ENCODE assay signal across 19 cellular contexts in genomic region chr12:127025545-127025944, GRCh38.
A peak's percentile ranks its signal among the peaks of the same experiment; 100 is the strongest.
DNase-seq lines count a peak whose midpoint lies in the region; ATAC-seq and TF ChIP-seq lines count a peak whose summit lies in the region.
"Had no signal": no experiment of that assay in that cellular context is flagged by ENCODE, and none has a peak within 500 bp of the region (broad histone marks: within the 10 kb centered on the region; RNA-seq: fewer than 3 reads in every experiment).

No MANE protein-coding gene starts in this region.

- in situ Hi-C loops in SK-MEL-5 (cut with HindIII; ENCODE audit: low pct_unique_long_range_greater_than_20kb, low sequenced_read_pairs), result no loop called here

- H3K27ac Mint-ChIP-seq in HFFc6, result no peak overlapping the region
- H3K27ac Mint-ChIP-seq: activated CD4-positive, alpha-beta T cell treated with anti-CD3 and anti-CD28 coated beads for 36 hours; activated naive CD4-positive, alpha-beta T cell treated with anti-CD3 and anti-CD28 coated beads, Interleukin-2, amount 50 U/mL, for 24 hours; CD8-positive, alpha-beta T cell; naive B cell had no signal

- no peak overlapping the region for H3K4me3 ChIP-seq in H7 (ENCODE audit: insufficient read depth, low read depth, low read length)
- H3K4me3 ChIP-seq: testis had no signal

- H3K27me3 ChIP-seq in foreskin keratinocyte (no peaks in the 10 kb centered on the region), H7 (ENCODE audit: control insufficient read depth, insufficient read depth, low read length) (no peaks in the 10 kb centered on the region)
- H3K27me3 ChIP-seq: testis had no signal

- no peaks in the 10 kb centered on the region for H3K36me3 ChIP-seq in H7 (replicated peaks; ENCODE audit: control insufficient read depth, insufficient read depth, low read length)

- no peaks in the 10 kb centered on the region for H3K36me3 Mint-ChIP-seq in HFFc6 (ENCODE audit: low read depth)
- H3K36me3 Mint-ChIP-seq: activated naive CD4-positive, alpha-beta T cell treated with anti-CD3 and anti-CD28 coated beads, Interleukin-2, amount 50 U/mL, for 24 hours; CD8-positive, alpha-beta T cell; naive B cell had no signal

- DNase-seq in EL, result peak; percentile 12
- DNase-seq in HFFc6, result peak; percentile 7
- peak; percentile 20 for DNase-seq in SK-MEL-5 (ENCODE audit: low read depth, low spot score)
- DNase-seq in foreskin keratinocyte, result no peak
- DNase-seq in activated T-cell treated with anti-CD3 and anti-CD28 coated beads for 4 hours, result no peak
- DNase-seq in H7, result no peak
- no peak for DNase-seq in medulla oblongata (ENCODE audit: extremely low spot score)
- DNase-seq: activated CD4-positive, alpha-beta T cell treated with anti-CD3 and anti-CD28 coated beads for 36 hours; CD8-positive, alpha-beta T cell; cerebellar nuclear complex; Kasumi-1; left colon; naive B cell; NCI-H1930; NCI-H524 treated with DMSO at 0.1 percent for 48 hours; testis had no signal

- peaks cover 15% of the 10 kb centered on the region for H3K4me1 Mint-ChIP-seq in HFFc6 (ENCODE audit: low read depth)
- H3K4me1 Mint-ChIP-seq: activated CD4-positive, alpha-beta T cell treated with anti-CD3 and anti-CD28 coated beads for 36 hours; activated naive CD4-positive, alpha-beta T cell treated with anti-CD3 and anti-CD28 coated beads, Interleukin-2, amount 50 U/mL, for 24 hours; naive B cell had no signal

- no peaks in the 10 kb centered on the region; the same call in 1 of the 2 replicates for H3K27me3 Mint-ChIP-seq in HFFc6 (ENCODE audit: insufficient read depth)
- H3K27me3 Mint-ChIP-seq: naive B cell had no signal

- no peaks in the 10 kb centered on the region; the same call in 1 of the 2 replicates for H3K9me3 Mint-ChIP-seq in HFFc6
- H3K9me3 Mint-ChIP-seq: activated naive CD4-positive, alpha-beta T cell treated with anti-CD3 and anti-CD28 coated beads, Interleukin-2, amount 50 U/mL, for 24 hours had no signal

- peak; percentile 44 for ATAC-seq in foreskin keratinocyte
- no peak for ATAC-seq in HG03521 (IDR thresholded peaks at IDR 0.05; ENCODE audit: unreplicated experiment)
- ATAC-seq: activated CD4-positive, alpha-beta T cell treated with anti-CD3 and anti-CD28 coated beads for 36 hours; CD8-positive, alpha-beta T cell; left colon had no signal

- H3K4me3 Mint-ChIP-seq in HFFc6, result no peak overlapping the region
- H3K4me3 Mint-ChIP-seq: activated CD4-positive, alpha-beta T cell treated with anti-CD3 and anti-CD28 coated beads for 36 hours; activated naive CD4-positive, alpha-beta T cell treated with anti-CD3 and anti-CD28 coated beads, Interleukin-2, amount 50 U/mL, for 24 hours; CD8-positive, alpha-beta T cell; naive B cell had no signal

- no peak overlapping the region for H3K27ac ChIP-seq in foreskin keratinocyte
- H3K27ac ChIP-seq: epithelial cell of prostate, testis had no signal

- TF ChIP-seq CTCF in HFFc6 (IDR thresholded peaks at IDR 0.05) (peak; percentile 81), foreskin keratinocyte (conservative IDR thresholded peaks at IDR 0.05) (peak; percentile 59)

- no peaks in the 10 kb centered on the region for H3K4me1 ChIP-seq in foreskin keratinocyte
- H3K4me1 ChIP-seq: testis had no signal

Comparison
In these comparisons a context has a peak if more than half of its experiments do, and no peak if none do; other contexts are left out.
1. DNase-seq: peak in EL (single experiment), HFFc6 (single experiment) and SK-MEL-5 (single experiment); none in foreskin keratinocyte (0 of 2), activated T-cell treated with anti-CD3 and anti-CD28 coated beads for 4 hours (single experiment), H7 (single experiment) and medulla oblongata (single experiment).